26 cellular contexts compared by ENCODE assay signal in the genomic region with DNA sequence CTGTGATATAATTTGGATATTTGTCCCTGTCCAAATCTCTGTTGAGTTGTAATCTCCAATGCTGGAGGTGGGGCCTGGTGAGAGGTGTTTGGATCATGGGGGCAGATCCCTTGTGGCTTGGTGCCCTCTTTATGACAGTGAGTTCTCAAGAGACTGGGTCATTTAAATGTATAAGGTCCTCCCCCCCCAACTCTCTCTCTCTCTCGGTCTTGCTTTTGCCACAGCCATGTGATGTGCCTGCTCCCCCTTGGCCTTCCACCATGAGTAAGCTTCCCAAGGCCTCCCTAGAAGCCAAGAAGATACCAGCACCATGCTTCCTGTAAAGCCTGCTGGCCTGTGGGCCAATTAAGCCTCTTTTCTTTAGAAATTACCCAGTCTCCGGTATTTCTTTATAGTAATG.
"Had no signal": no experiment of that assay in that cellular context is flagged by ENCODE, and none has a peak within 500 bp of the region (broad histone marks: within the 10 kb centered on the region; RNA-seq: fewer than 3 reads in every experiment).

No MANE protein-coding gene starts in this region.

- H3K9me3 Mint-ChIP-seq: activated naive CD8-positive, alpha-beta T cell treated with anti-CD3 and anti-CD28 coated beads for 36 hours; activated T-cell treated with anti-CD3 and anti-CD28 coated beads, Interleukin-2, amount 50 U/mL, for 4 hours; activated T-helper 2 cell treated with anti-CD3 and anti-CD28 coated beads, Interferon-gamma antibody, Interleukin-2, Interleukin-4, amounts not matched to agents 10 μg/mL and 5 μg/mL and 100 μg/mL, durations not matched to agents 14 hours and 24 hours and 36 hours; mesothelial cell of epicardium; natural killer cell; T-cell had no signal

- H3K4me3 Mint-ChIP-seq: activated naive CD8-positive, alpha-beta T cell treated with anti-CD3 and anti-CD28 coated beads for 36 hours; activated T-cell treated with anti-CD3 and anti-CD28 coated beads, Interleukin-2, amount 50 U/mL, for 4 hours; dendritic cell treated with granulocyte-macrophage colony-stimulating factor and Interleukin-4, amounts not matched to agents 40 ng/mL and 50 ng/mL, for 4 days; mesothelial cell of epicardium; natural killer cell; stimulated activated naive CD8-positive, alpha-beta T cell treated with anti-CD3 and anti-CD28 coated beads, Interleukin-15, amount 100 ng/mL, for 72 hours; T-cell had no signal

- H3K4me1 Mint-ChIP-seq: activated naive CD8-positive, alpha-beta T cell treated with anti-CD3 and anti-CD28 coated beads for 36 hours; mesothelial cell of epicardium; natural killer cell; stimulated activated naive CD8-positive, alpha-beta T cell treated with anti-CD3 and anti-CD28 coated beads, Interleukin-15, amount 100 ng/mL, for 72 hours; T-cell had no signal

- H3K36me3 Mint-ChIP-seq: natural killer cell had no signal

- DNase-seq: activated CD4-positive, alpha-beta T cell treated with anti-CD3 and anti-CD28 coated beads, Interleukin-2, amount 50 U/mL, for 4 hours; activated CD8-positive, alpha-beta memory T cell treated with anti-CD3 and anti-CD28 coated beads for 24 hours; activated CD8-positive, alpha-beta memory T cell treated with anti-CD3 and anti-CD28 coated beads, Interleukin-2, amount 50 U/mL, for 48 hours; activated naive CD4-positive, alpha-beta T cell; activated naive CD8-positive, alpha-beta T cell treated with anti-CD3 and anti-CD28 coated beads for 36 hours; activated T-cell treated with anti-CD3 and anti-CD28 coated beads, Interleukin-2, amount 50 U/mL, for 4 hours; amniotic stem cell; effector CD8-positive, alpha-beta T cell; heart right ventricle; lower lobe of right lung; natural killer cell; ovary; psoas muscle; stimulated activated CD4-positive, alpha-beta T cell treated with anti-CD3 and anti-CD28 coated beads, Interleukin-1b, Interleukin-23, amount 100 ng/mL, for 48 hours; stimulated activated naive CD8-positive, alpha-beta T cell treated with anti-CD3 and anti-CD28 coated beads, Interleukin-15, amount 100 ng/mL, for 72 hours; T-cell; tibial artery had no signal

- ATAC-seq: activated T-cell treated with anti-CD3 and anti-CD28 coated beads, Interleukin-2, amount 50 U/mL, for 4 hours; heart right ventricle; lower lobe of right lung; natural killer cell; psoas muscle; stimulated activated naive CD8-positive, alpha-beta T cell treated with anti-CD3 and anti-CD28 coated beads, Interleukin-15, amount 100 ng/mL, for 72 hours; T-cell had no signal

- H3K27ac Mint-ChIP-seq: activated naive CD8-positive, alpha-beta T cell treated with anti-CD3 and anti-CD28 coated beads for 36 hours; activated T-helper 2 cell treated with anti-CD3 and anti-CD28 coated beads, Interferon-gamma antibody, Interleukin-2, Interleukin-4, amounts not matched to agents 10 μg/mL and 5 μg/mL and 100 μg/mL, durations not matched to agents 14 hours and 24 hours and 36 hours; dendritic cell treated with granulocyte-macrophage colony-stimulating factor and Interleukin-4, amounts not matched to agents 40 ng/mL and 50 ng/mL, for 4 days; mesothelial cell of epicardium; natural killer cell; stimulated activated naive CD8-positive, alpha-beta T cell treated with anti-CD3 and anti-CD28 coated beads, Interleukin-15, amount 100 ng/mL, for 72 hours; T-cell had no signal

- H3K27me3 Mint-ChIP-seq: activated naive CD8-positive, alpha-beta T cell treated with anti-CD3 and anti-CD28 coated beads for 36 hours; dendritic cell treated with granulocyte-macrophage colony-stimulating factor and Interleukin-4, amounts not matched to agents 40 ng/mL and 50 ng/mL, for 4 days; stimulated activated naive CD8-positive, alpha-beta T cell treated with anti-CD3 and anti-CD28 coated beads, Interleukin-15, amount 100 ng/mL, for 72 hours; T-cell had no signal

- H3K4me3 ChIP-seq: cardiac muscle cell, esophagus muscularis mucosa, heart right ventricle, lower lobe of right lung, ovary, psoas muscle, right atrium auricular region, tibial artery had no signal

- H3K27ac ChIP-seq: cardiac muscle cell, heart right ventricle, lower lobe of right lung, ovary, psoas muscle, right atrium auricular region had no signal

- H3K27me3 ChIP-seq: cardiac muscle cell, esophagus muscularis mucosa, heart right ventricle, ovary, right atrium auricular region, tibial artery had no signal

- FAIRE-seq: keratinocyte, TTC549, urothelium cell line had no signal

- H3K4me1 ChIP-seq: heart right ventricle, lower lobe of right lung, psoas muscle, right atrium auricular region, tibial artery had no signal

- H3K9me3 ChIP-seq: esophagus muscularis mucosa, heart right ventricle, lower lobe of right lung, ovary, psoas muscle, right atrium auricular region, tibial artery had no signal
